28 cellular contexts compared by ENCODE assay signal in the genomic region with DNA sequence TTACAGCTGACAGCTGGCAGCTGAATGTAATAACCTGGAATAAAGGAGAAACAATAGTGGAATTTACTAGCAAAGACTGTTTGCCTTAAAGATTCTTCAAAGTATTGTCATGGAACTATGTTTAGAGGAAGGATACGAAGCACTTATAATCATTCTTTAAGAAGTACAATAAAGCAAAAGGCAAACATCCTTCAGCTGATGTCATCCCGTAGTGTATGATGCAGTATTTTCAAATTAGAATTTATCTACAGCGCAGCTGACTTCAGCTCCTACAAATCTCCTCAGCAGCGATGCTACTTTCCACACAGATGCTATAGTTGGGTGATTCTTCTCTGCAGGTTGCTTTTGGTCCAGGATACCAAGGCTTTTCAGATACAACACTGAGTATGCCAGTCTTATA. TPM values are rescaled to one million over a fixed set of nuclear protein-coding genes. Genes with fewer than 3 reads are reported as not detected.
DNase-seq lines count a peak whose midpoint lies in the region; ATAC-seq and TF ChIP-seq lines count a peak whose summit lies in the region.
"Had no signal": no experiment of that assay in that cellular context is flagged by ENCODE, and none has a peak within 500 bp of the region (broad histone marks: within the 10 kb centered on the region; RNA-seq: fewer than 3 reads in every experiment).

No MANE protein-coding gene starts in this region.

- H4K20me1 ChIP-seq in PC-3 (ENCODE audit: low read length), result no peaks in the 10 kb centered on the region
- H4K20me1 ChIP-seq: BLaER1 treated with 17β-estradiol and CSF1 and Interleukin-3, amounts not matched to agents 10 nM and 100 nM had no signal

- POLR2A ChIA-PET in PC-3 (lab: Charles Lee; ENCODE audit: unreplicated experiment), result no interaction called here

- H3K36me3 Mint-ChIP-seq in CD14-positive monocyte, result peaks cover 13 to 16% of the 10 kb centered on the region in 2 donors
- H3K36me3 Mint-ChIP-seq: naive thymus-derived CD8-positive, alpha-beta T cell had no signal

- H3K4me3 Mint-ChIP-seq in CD14-positive monocyte, result no peak overlapping the region
- H3K4me3 Mint-ChIP-seq: activated T-cell treated with anti-CD3 and anti-CD28 coated beads, Interleukin-2, amount 50 U/mL, for 24 hours; naive thymus-derived CD8-positive, alpha-beta T cell; stimulated activated naive CD8-positive, alpha-beta T cell treated with anti-CD3 and anti-CD28 coated beads, Interleukin-15, Interleukin-2, amounts not matched to agents 100 ng/mL and 50 ng/mL, for 24 hours had no signal

- TF ChIP-seq CTCF in CD14-positive monocyte (IDR thresholded peaks at IDR 0.05) (no peak), PC-3 (conservative IDR thresholded peaks at IDR 0.05; ENCODE audit: low read depth, low read length) (no peak)

- H3K9me3 Mint-ChIP-seq in CD14-positive monocyte, result peaks cover 0 to 6% (median 0%) of the 10 kb centered on the region in 7 donors
- H3K9me3 Mint-ChIP-seq: activated T-cell treated with anti-CD3 and anti-CD28 coated beads, Interleukin-2, amount 50 U/mL, for 24 hours; naive thymus-derived CD8-positive, alpha-beta T cell; stimulated activated naive CD8-positive, alpha-beta T cell treated with anti-CD3 and anti-CD28 coated beads, Interleukin-15, Interleukin-2, amounts not matched to agents 100 ng/mL and 50 ng/mL, for 24 hours had no signal

- no peaks in the 10 kb centered on the region for H3K9me2 ChIP-seq in PC-3 (replicated peaks; ENCODE audit: low read length)

- peaks cover 5% of the 10 kb centered on the region for H3K27me3 ChIP-seq in PC-3 (ENCODE audit: low read length)
- H3K27me3 ChIP-seq in effector memory CD4-positive, alpha-beta T cell (replicated peaks; ENCODE audit: control insufficient read depth, insufficient read depth, low read length, poor library complexity, severe bottlenecking), result no peaks in the 10 kb centered on the region
- H3K27me3 ChIP-seq: BLaER1 treated with 17β-estradiol and CSF1 and Interleukin-3, amounts not matched to agents 10 nM and 100 nM; breast epithelium; colonic mucosa; tibial nerve had no signal

- H3K9ac ChIP-seq in PC-3 (ENCODE audit: low read length), result no peak overlapping the region

- H3K4me1 Mint-ChIP-seq in CD14-positive monocyte, result peaks cover 53% of the 10 kb centered on the region

- no peak overlapping the region for H3K27ac ChIP-seq in PC-3 (ENCODE audit: low read length)
- H3K27ac ChIP-seq in effector memory CD4-positive, alpha-beta T cell (ENCODE audit: insufficient read depth, low read length, poor library complexity, severe bottlenecking), result no peak overlapping the region
- H3K27ac ChIP-seq: colonic mucosa had no signal

- no peaks in the 10 kb centered on the region for H3K36me3 ChIP-seq in PC-3 (ENCODE audit: low read depth, low read length)
- H3K36me3 ChIP-seq in effector memory CD4-positive, alpha-beta T cell (ENCODE audit: control insufficient read depth, insufficient read depth, low read length), result no peaks in the 10 kb centered on the region
- H3K36me3 ChIP-seq: breast epithelium, colonic mucosa had no signal

- DNase-seq in CD14-positive monocyte (ENCODE audit: low spot score), result no peak
- DNase-seq in PC-3, result peak; percentile 7
- DNase-seq in left colon, result no peak
- no peak for DNase-seq in sciatic nerve (ENCODE audit: low spot score)
- no peak for DNase-seq in stimulated activated CD4-positive, alpha-beta T cell treated with anti-CD3 and anti-CD28 coated beads, Interleukin-12 subunit alpha, Interleukin-12 subunit beta, amount 100 ng/mL, for 4 hours
- DNase-seq in ureter (ENCODE audit: low spot score), result no peak
- DNase-seq in AML-193 (lab: John Stamatoyannopoulos, UW), result no peak
- DNase-seq in effector memory CD4-positive, alpha-beta T cell, result no peak
- DNase-seq: ACHN; activated naive CD4-positive, alpha-beta T cell treated with Interleukin-2 at 50 U/mL for 16 hours; activated T-cell treated with anti-CD3 and anti-CD28 coated beads, Interleukin-2, amount 50 U/mL, for 24 hours; colonic mucosa; EL; GOT3; hippocampal formation; naive thymus-derived CD8-positive, alpha-beta T cell; NCI-H1092; NCI-H1930; SHP77 treated with DMSO at 0.1 percent for 48 hours; stimulated activated CD4-positive, alpha-beta T cell treated with anti-CD3 and anti-CD28 coated beads, Interleukin-4, amount 100 ng/mL, for 4 hours; T-helper 1 cell had no signal

- no peaks in the 10 kb centered on the region for H3K4me1 ChIP-seq in PC-3 (ENCODE audit: insufficient read depth, low read length)
- H3K4me1 ChIP-seq in effector memory CD4-positive, alpha-beta T cell (ENCODE audit: control insufficient read depth, insufficient read depth, low read length, poor library complexity, severe bottlenecking), result no peaks in the 10 kb centered on the region
- H3K4me1 ChIP-seq: breast epithelium, colonic mucosa had no signal

- no peak overlapping the region for H3K4me3 ChIP-seq in PC-3 (ENCODE audit: low read length)
- no peak overlapping the region for H3K4me3 ChIP-seq in effector memory CD4-positive, alpha-beta T cell (ENCODE audit: insufficient read depth, low read depth, low read length, poor library complexity, severe bottlenecking)
- H3K4me3 ChIP-seq: breast epithelium, colonic mucosa, tibial nerve had no signal

- H3K9me3 ChIP-seq in PC-3 (ENCODE audit: low read length), result no peaks in the 10 kb centered on the region
- H3K9me3 ChIP-seq in effector memory CD4-positive, alpha-beta T cell (ENCODE audit: control insufficient read depth, low read length), result no peaks in the 10 kb centered on the region
- H3K9me3 ChIP-seq: breast epithelium, colonic mucosa, tibial nerve had no signal

- peak overlapping the region; percentile 31 to 97 (median 79) for H3K27ac Mint-ChIP-seq in CD14-positive monocyte
- H3K27ac Mint-ChIP-seq: activated T-cell treated with anti-CD3 and anti-CD28 coated beads, Interleukin-2, amount 50 U/mL, for 24 hours; naive thymus-derived CD8-positive, alpha-beta T cell; stimulated activated naive CD8-positive, alpha-beta T cell treated with anti-CD3 and anti-CD28 coated beads, Interleukin-15, Interleukin-2, amounts not matched to agents 100 ng/mL and 50 ng/mL, for 24 hours had no signal

- no TSS peak for BruUV-seq in PC-3 (replicated peaks; lab: Mats Ljungman, UMichigan)

- CTCF ChIA-PET in PC-3 (lab: Charles Lee), result no interaction called here

- no peaks in the 10 kb centered on the region for H3K27me3 Mint-ChIP-seq in CD14-positive monocyte (ENCODE audit: low read depth in 3 of 3)

- no peak overlapping the region for H2AFZ ChIP-seq in PC-3 (ENCODE audit: low read length)

- H3K79me2 ChIP-seq in PC-3 (ENCODE audit: low read length), result no peaks in the 10 kb centered on the region

- ATAC-seq in PC-3, result peak; percentile 65
- ATAC-seq in left colon, result peak; percentile 40
- ATAC-seq in sciatic nerve, result peak; percentile 37
- ATAC-seq: naive thymus-derived CD8-positive, alpha-beta T cell had no signal

- H3F3A ChIP-seq in PC-3 (ENCODE audit: low read length, unreplicated experiment), result no peaks in the 10 kb centered on the region

- no peak overlapping the region for H3K4me2 ChIP-seq in PC-3 (ENCODE audit: low read length)

- intact Hi-C loops in CD14-positive monocyte (cut with micrococcal nuclease), result loop anchor here (5.0 to 10.0 kb wide), 2 partner anchors 40 to 68 kb away; a partner anchor contains a TSS
- intact Hi-C loops in PC-3 (cut with micrococcal nuclease), result no loop called here
- intact Hi-C loops in left colon (cut with DNase I, micrococcal nuclease), result no loop called here
- intact Hi-C loops in sciatic nerve (cut with DNase I), result no loop called here

RNA-seq across cellular contexts. Expression of a gene that starts 31.5 kb away (rescaled TPM):
- polyA plus RNA-seq in CD14-positive monocyte, result 1 to 10 TPM in 1 of 2 donors, under 1 TPM in 1; 0.90 to 1.1 TPM
- total RNA-seq in PC-3 (2014; rRNA removed) (not detected in 2 replicates), left colon (1 to 10 TPM in 1 of 2 donors, under 1 TPM in 1; 0.64 to 1.4 TPM), sciatic nerve (13.7 TPM), ureter (5.4 TPM)
- total RNA-seq: Calu3; naive thymus-derived CD8-positive, alpha-beta T cell; OCI-LY7 had no signal
- polyA plus RNA-seq: naive thymus-derived CD8-positive, alpha-beta T cell had no signal

RNA-seq across cellular contexts. Expression of a gene that starts 36.8 kb away (rescaled TPM):
- under 1 TPM in 1 of 2 donors, not detected in 1; 0.59 TPM for polyA plus RNA-seq in CD14-positive monocyte
- total RNA-seq in PC-3 (2014; rRNA removed) (not detected in 2 replicates), left colon (under 1 TPM in 1 of 2 donors, not detected in 1; 0.39 TPM), sciatic nerve (2.3 TPM), ureter (0.57 TPM)
- total RNA-seq: breast epithelium; Calu3; mesenteric fat pad; naive thymus-derived CD8-positive, alpha-beta T cell; OCI-LY7 had no signal
- polyA plus RNA-seq: naive thymus-derived CD8-positive, alpha-beta T cell had no signal

RNA-seq across cellular contexts. Expression of a gene that starts 56.8 kb away (rescaled TPM):
- polyA plus RNA-seq in CD14-positive monocyte, result under 1 TPM in 1 of 2 donors, not detected in 1; 0.14 TPM
- total RNA-seq in PC-3 (2014; rRNA removed) (not detected in 2 replicates), left colon (not detected), sciatic nerve (not detected), ureter (not detected)
- total RNA-seq: Calu3; colonic mucosa; naive thymus-derived CD8-positive, alpha-beta T cell; OCI-LY7 had no signal
- polyA plus RNA-seq: naive thymus-derived CD8-positive, alpha-beta T cell had no signal

Comparison
In these comparisons a context has a peak if more than half of its experiments do, and no peak if none do; other contexts are left out.
1. intact Hi-C loops: an anchor here in CD14-positive monocyte (5.0 to 10.0 kb wide); none called in PC-3, left colon and sciatic nerve.